8 cellular contexts compared by ENCODE assay signal in genomic region chr11:125568970-125569912, GRCh38. TPM values are rescaled to one million over a fixed set of nuclear protein-coding genes. Genes with fewer than 3 reads are reported as not detected.
A peak's percentile ranks its signal among the peaks of the same experiment; 100 is the strongest.
DNase-seq lines count a peak whose midpoint lies in the region; ATAC-seq and TF ChIP-seq lines count a peak whose summit lies in the region.

Gene EI24 (plus strand): TSS chr11:125569477. CDS start chr11:125572528, 3,051 bp downstream.

- peaks cover 18% of the 10 kb centered on the region for H3K4me1 ChIP-seq in CD4-positive, CD25-positive, alpha-beta regulatory T cell (ENCODE audit: control insufficient read depth, insufficient read depth, low read length, poor library complexity, severe bottlenecking)
- peaks cover 0 to 56% (median 11%) of the 10 kb centered on the region in 4 donors for H3K4me1 ChIP-seq in right lobe of liver

- under 1% methylated on average over 18 of the region's 83 CpGs for WGBS in right lobe of liver (ENCODE audit: insufficient coverage, low coverage, low lambda C conversion rate, missing lambda C conversion rate)

- H3K4me3 Mint-ChIP-seq in CD4-positive, CD25-positive, alpha-beta regulatory T cell, result peak within 1 kb of the TSS; percentile 92 to 94 (median 92)

- TF ChIP-seq POLR2A in right lobe of liver (IDR thresholded peaks at IDR 0.05), result peak; percentile 93

- peak; percentile 98 for ATAC-seq in CD4-positive, CD25-positive, alpha-beta regulatory T cell (ENCODE audit: low read depth in 2 of 2)
- ATAC-seq in GM19372 (IDR thresholded peaks at IDR 0.05; ENCODE audit: low read depth, unreplicated experiment), result peak; percentile 95
- ATAC-seq in HG03558 (IDR thresholded peaks at IDR 0.05; ENCODE audit: extremely low read depth, unreplicated experiment), result peak; percentile 90
- ATAC-seq in right lobe of liver, result peak; percentile 84 to 94 (median 88)

- peak within 1 kb of the TSS; percentile 93 to 95 (median 94) for H3K27ac Mint-ChIP-seq in CD4-positive, CD25-positive, alpha-beta regulatory T cell

- H3K4me1 Mint-ChIP-seq in CD4-positive, CD25-positive, alpha-beta regulatory T cell, result peaks cover 8 to 41% (median 23%) of the 10 kb centered on the region in 4 donors

- peaks cover 13% of the 10 kb centered on the region for H3K36me3 Mint-ChIP-seq in CD4-positive, CD25-positive, alpha-beta regulatory T cell

- H3K9me3 Mint-ChIP-seq in CD4-positive, CD25-positive, alpha-beta regulatory T cell, result no peaks in the 10 kb centered on the region

- DNase-seq in CD4-positive, CD25-positive, alpha-beta regulatory T cell, result peak; percentile 81 to 92 (median 84)
- DNase-seq in NCI-H774 (lab: John Stamatoyannopoulos, UW) (peak; percentile 90), dermis microvascular lymphatic vessel endothelial cell (ENCODE audit: low read depth in 2 of 2) (peak; percentile 83 to 94), right lobe of liver (peak; percentile 93 to 94 (median 94))
- peak; percentile 90 to 91 for DNase-seq in activated CD4-positive, alpha-beta T cell treated with anti-CD3 and anti-CD28 coated beads, Interleukin-2, amount 50 U/mL, for 48 hours
- peak; percentile 89 to 90 for DNase-seq in stimulated activated CD4-positive, alpha-beta T cell treated with anti-CD3 and anti-CD28 coated beads, Interleukin-4, amount 100 ng/mL, for 4 hours

- peak within 1 kb of the TSS; percentile 76 for H3K27ac ChIP-seq in CD4-positive, CD25-positive, alpha-beta regulatory T cell (ENCODE audit: insufficient read depth, low read length, poor library complexity, severe bottlenecking)
- H3K27ac ChIP-seq in right lobe of liver, result peak within 1 kb of the TSS; percentile 83 to 96 (median 93)

- intact Hi-C loops in right lobe of liver (cut with DNase I), result no loop called here

- no peaks in the 10 kb centered on the region for H3K27me3 Mint-ChIP-seq in CD4-positive, CD25-positive, alpha-beta regulatory T cell

- TF ChIP-seq CTCF in right lobe of liver (IDR thresholded peaks at IDR 0.05), result peak; percentile 61 to 66 (median 62)

- H3K27me3 ChIP-seq in CD4-positive, CD25-positive, alpha-beta regulatory T cell (ENCODE audit: control insufficient read depth, insufficient read depth, low read length), result no peaks in the 10 kb centered on the region
- no peaks in the 10 kb centered on the region for H3K27me3 ChIP-seq in right lobe of liver

- H3K9me3 ChIP-seq in CD4-positive, CD25-positive, alpha-beta regulatory T cell (ENCODE audit: control insufficient read depth in 2 of 2, low read length in 2 of 2), result no peaks in the 10 kb centered on the region
- no peaks in the 10 kb centered on the region for H3K9me3 ChIP-seq in right lobe of liver

- H3K4me3 ChIP-seq in CD4-positive, CD25-positive, alpha-beta regulatory T cell (ENCODE audit: low read depth, low read length), result peak within 1 kb of the TSS; percentile 87
- H3K4me3 ChIP-seq in right lobe of liver, result peak within 1 kb of the TSS; percentile 89 to 99 (median 95)

- H3K36me3 ChIP-seq in CD4-positive, CD25-positive, alpha-beta regulatory T cell (ENCODE audit: control insufficient read depth, insufficient read depth, low read length), result peaks cover 19% of the 10 kb centered on the region
- peaks cover 0 to 19% (median 8%) of the 10 kb centered on the region in 4 donors for H3K36me3 ChIP-seq in right lobe of liver

RNA-seq across cellular contexts. Expression of gene EI24, which starts in this region (rescaled TPM):
- 19.2 TPM for total RNA-seq in CD4-positive, CD25-positive, alpha-beta regulatory T cell
- polyA plus RNA-seq in CD4-positive, CD25-positive, alpha-beta regulatory T cell, result 10 to 100 TPM; 57.2 to 84.9 (median 75.8) TPM
- 103 and 111 TPM in 2 replicates for total RNA-seq in dermis microvascular lymphatic vessel endothelial cell
- total RNA-seq in right lobe of liver, result 100 to 1,000 TPM in 5 of 6 experiments, 10 to 100 TPM in 1; 74.4 to 232 (median 113) TPM

Comparison
In these comparisons a context has a peak if more than half of its experiments do, and no peak if none do; other contexts are left out.
1. Peak in every context shown above with its lines: DNase-seq, ATAC-seq, H3K4me3 ChIP-seq and H3K27ac ChIP-seq.